ENCODE assay signal across 17 cellular contexts in the genomic region with DNA sequence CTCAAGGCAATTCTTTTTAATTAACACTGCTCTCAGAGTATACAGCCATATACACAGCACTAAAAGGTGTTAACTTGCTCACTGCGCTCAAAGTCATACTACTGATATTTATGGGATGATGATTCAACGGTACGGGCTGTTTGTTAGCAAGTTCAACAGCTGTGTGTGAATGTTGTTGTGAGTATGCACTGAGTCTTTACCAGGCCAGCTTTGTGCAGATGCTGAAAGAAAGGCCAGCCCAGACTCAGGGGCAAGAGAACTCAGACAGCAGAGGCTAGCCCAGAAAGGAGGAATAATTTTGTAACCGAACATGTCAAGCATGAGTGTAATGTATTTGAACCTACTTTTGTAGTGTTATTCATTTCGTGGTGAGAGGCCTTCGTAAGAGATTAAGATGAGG.
DNase-seq lines count a peak whose midpoint lies in the region; ATAC-seq and TF ChIP-seq lines count a peak whose summit lies in the region.
"Had no signal": no experiment of that assay in that cellular context is flagged by ENCODE, and none has a peak within 500 bp of the region (broad histone marks: within the 10 kb centered on the region; RNA-seq: fewer than 3 reads in every experiment).

No MANE protein-coding gene starts in this region.

- no peaks in the 10 kb centered on the region for H3K79me2 ChIP-seq in mesendoderm (ENCODE audit: control insufficient read depth, insufficient read depth, low read length)
- H3K79me2 ChIP-seq in neural progenitor cell (ENCODE audit: low read depth) = no peaks in the 10 kb centered on the region
- H3K79me2 ChIP-seq in smooth muscle cell (ENCODE audit: low read depth) = no peaks in the 10 kb centered on the region

- H3F3A ChIP-seq in neural progenitor cell (ENCODE audit: low read depth) (no peaks in the 10 kb centered on the region), smooth muscle cell (ENCODE audit: low read depth) (no peaks in the 10 kb centered on the region)

- peak overlapping the region; percentile 46 for H3K4ac ChIP-seq in mesendoderm (ENCODE audit: low read depth, low read length)

- no peaks in the 10 kb centered on the region for H3K36me3 ChIP-seq in mesendoderm (ENCODE audit: control insufficient read depth, insufficient read depth, low read length)
- H3K36me3 ChIP-seq in neural progenitor cell = no peaks in the 10 kb centered on the region
- H3K36me3 ChIP-seq in smooth muscle cell (ENCODE audit: low read depth) = no peaks in the 10 kb centered on the region
- H3K36me3 ChIP-seq: BLaER1 treated with 17β-estradiol and CSF1 and Interleukin-3, amounts not matched to agents 10 nM and 100 nM had no signal

- H3K18ac ChIP-seq in mesendoderm (ENCODE audit: low read length) = no peak overlapping the region

- H3K9me3 ChIP-seq in neural progenitor cell (ENCODE audit: low read depth) = no peaks in the 10 kb centered on the region
- no peaks in the 10 kb centered on the region for H3K9me3 ChIP-seq in smooth muscle cell (replicated peaks; ENCODE audit: low read depth)
- H3K9me3 ChIP-seq: BLaER1 treated with 17β-estradiol and CSF1 and Interleukin-3, amounts not matched to agents 10 nM and 100 nM had no signal

- no peak overlapping the region for H3K4me3 Mint-ChIP-seq in neural progenitor cell
- H3K4me3 Mint-ChIP-seq: B cell; CD8-positive, alpha-beta T cell; H9 had no signal

- no peak for TF ChIP-seq CTCF in neural progenitor cell (IDR thresholded peaks at IDR 0.05)
- TF ChIP-seq CTCF in smooth muscle cell (IDR thresholded peaks at IDR 0.05; ENCODE audit: borderline replicate concordance, insufficient read depth, poor library complexity, severe bottlenecking) = no peak

- ATAC-seq in GM21367 (IDR thresholded peaks at IDR 0.05; ENCODE audit: unreplicated experiment) = no peak
- ATAC-seq: CD8-positive, alpha-beta T cell; GM12878 had no signal

- H4K8ac ChIP-seq in mesendoderm (ENCODE audit: low read depth, low read length) = no peak overlapping the region

- H3K4me1 ChIP-seq in mesendoderm (ENCODE audit: control insufficient read depth, low read depth, low read length) (no peaks in the 10 kb centered on the region), neural progenitor cell (peaks cover 3% of the 10 kb centered on the region), smooth muscle cell (ENCODE audit: low read depth) (no peaks in the 10 kb centered on the region)
- H3K4me1 ChIP-seq: BLaER1 treated with 17β-estradiol and CSF1 and Interleukin-3, amounts not matched to agents 10 nM and 100 nM had no signal

- H3K4me3 ChIP-seq in mesendoderm (ENCODE audit: low read length) (no peak overlapping the region), neural progenitor cell (no peak overlapping the region), smooth muscle cell (no peak overlapping the region)
- H3K4me3 ChIP-seq: BLaER1 treated with 17β-estradiol and CSF1 and Interleukin-3, amounts not matched to agents 10 nM and 100 nM; GM12878 had no signal

- H3K56ac ChIP-seq in mesendoderm (ENCODE audit: low read length) = no peak overlapping the region

- DNase-seq in NCI-H460 (ENCODE audit: extremely low read depth, low read depth) (peak; percentile 8), mesendoderm (peak; percentile 3), neural progenitor cell (ENCODE audit: low spot score) (no peak), smooth muscle cell (lab: John Stamatoyannopoulos, UW; ENCODE audit: unreplicated experiment) (no peak), globus pallidus (ENCODE audit: low spot score) (no peak)
- DNase-seq in stimulated activated CD4-positive, alpha-beta T cell treated with anti-CD3 and anti-CD28 coated beads, Interleukin-4, amount 100 ng/mL, for 4 hours = no peak
- no peak for DNase-seq in activated T-cell treated with anti-CD3 and anti-CD28 coated beads, Interleukin-2, amount 50 U/mL, for 1 hour
- DNase-seq: 8988T; Calu3; CD8-positive, alpha-beta T cell; DMS79 treated with DMSO at 0.1 percent for 48 hours; H9 had no signal

- H2BK15ac ChIP-seq in mesendoderm (replicated peaks; ENCODE audit: low read depth) = no peak overlapping the region

- no peak overlapping the region for H4K5ac ChIP-seq in mesendoderm (ENCODE audit: low read length)

- no peaks in the 10 kb centered on the region for H3K36me3 Mint-ChIP-seq in neural progenitor cell
- H3K36me3 Mint-ChIP-seq: CD8-positive, alpha-beta T cell had no signal

- no peaks in the 10 kb centered on the region for H3K79me1 ChIP-seq in mesendoderm (ENCODE audit: low read length)

- H3K27me3 ChIP-seq in mesendoderm (ENCODE audit: insufficient read depth, low read length, poor library complexity) (no peaks in the 10 kb centered on the region), neural progenitor cell (no peaks in the 10 kb centered on the region), smooth muscle cell (ENCODE audit: low read depth) (peaks cover 32% of the 10 kb centered on the region)
- H3K27me3 ChIP-seq: BLaER1 treated with 17β-estradiol and CSF1 and Interleukin-3, amounts not matched to agents 10 nM and 100 nM had no signal

- H4K20me1 ChIP-seq in neural progenitor cell (ENCODE audit: low read depth) (no peaks in the 10 kb centered on the region), smooth muscle cell (ENCODE audit: low read depth) (no peaks in the 10 kb centered on the region)
- H4K20me1 ChIP-seq: BLaER1 treated with 17β-estradiol and CSF1 and Interleukin-3, amounts not matched to agents 10 nM and 100 nM had no signal

- H2BK120ac ChIP-seq in mesendoderm (ENCODE audit: low read depth, low read length) = no peak overlapping the region

- peaks cover 22% of the 10 kb centered on the region for H3K4me1 Mint-ChIP-seq in neural progenitor cell
- H3K4me1 Mint-ChIP-seq: B cell, H9 had no signal

- no peak overlapping the region for H2AK5ac ChIP-seq in mesendoderm (ENCODE audit: low read length)

- peaks cover 4% of the 10 kb centered on the region for H3K27me3 Mint-ChIP-seq in neural progenitor cell (ENCODE audit: insufficient read depth, low read depth)
- H3K27me3 Mint-ChIP-seq: B cell had no signal

- H2AFZ ChIP-seq in neural progenitor cell (replicated peaks) (peak overlapping the region; percentile 52), smooth muscle cell (ENCODE audit: low read depth) (no peak overlapping the region)

- H3K27ac Mint-ChIP-seq in neural progenitor cell = no peak overlapping the region
- H3K27ac Mint-ChIP-seq: B cell; CD8-positive, alpha-beta T cell had no signal

- H3K23ac ChIP-seq in mesendoderm (ENCODE audit: low read length) = no peak overlapping the region

- H3K4me2 ChIP-seq in mesendoderm (ENCODE audit: low read length) (no peak overlapping the region), neural progenitor cell (no peak overlapping the region), smooth muscle cell (peak overlapping the region; percentile 43)
- H3K4me2 ChIP-seq: BLaER1 treated with 17β-estradiol and CSF1 and Interleukin-3, amounts not matched to agents 10 nM and 100 nM had no signal

- H3K27ac ChIP-seq in mesendoderm (ENCODE audit: low read depth, low read length) (no peak overlapping the region), neural progenitor cell (no peak overlapping the region), smooth muscle cell (ENCODE audit: low read depth) (no peak overlapping the region)
- H3K27ac ChIP-seq: BLaER1 treated with 17β-estradiol and CSF1 and Interleukin-3, amounts not matched to agents 10 nM and 100 nM; HL-60 had no signal

- no CpG with 5 or more reads among the region's 6 CpGs for WGBS in mesendoderm (ENCODE audit: extremely low coverage, insufficient coverage, low lambda C conversion rate)
- 11% methylated on average over 6 of the region's 6 CpGs for WGBS in smooth muscle cell (ENCODE audit: low lambda C conversion rate)

- no peak overlapping the region for H2BK5ac ChIP-seq in mesendoderm (ENCODE audit: low read length)

- no peak overlapping the region for H3K9ac ChIP-seq in mesendoderm (ENCODE audit: low read length)
- no peak overlapping the region for H3K9ac ChIP-seq in neural progenitor cell
- no peak overlapping the region for H3K9ac ChIP-seq in smooth muscle cell (ENCODE audit: low read depth)
- H3K9ac ChIP-seq: BLaER1 treated with 17β-estradiol and CSF1 and Interleukin-3, amounts not matched to agents 10 nM and 100 nM had no signal

- H3K9me3 Mint-ChIP-seq in neural progenitor cell = peaks cover 2% of the 10 kb centered on the region
- H3K9me3 Mint-ChIP-seq: CD8-positive, alpha-beta T cell; H9 had no signal

Comparison
In these comparisons a context has a peak if more than half of its experiments do, and no peak if none do; other contexts are left out.
1. DNase-seq: peak in NCI-H460 (single experiment) and mesendoderm (single experiment); none in neural progenitor cell (single experiment), smooth muscle cell (single experiment), stimulated activated CD4-positive, alpha-beta T cell treated with anti-CD3 and anti-CD28 coated beads, Interleukin-4, amount 100 ng/mL, for 4 hours (0 of 2), activated T-cell treated with anti-CD3 and anti-CD28 coated beads, Interleukin-2, amount 50 U/mL, for 1 hour (single experiment) and globus pallidus (single experiment).